In genomic region chr16:4489030-4489429, GRCh38 we compare ENCODE assay signal across 10 cellular contexts. TPM values are rescaled to one million over a fixed set of nuclear protein-coding genes. Genes with fewer than 3 reads are reported as not detected.
DNase-seq lines count a peak whose midpoint lies in the region; ATAC-seq and TF ChIP-seq lines count a peak whose summit lies in the region.
"Had no signal": no experiment of that assay in that cellular context is flagged by ENCODE, and none has a peak within 500 bp of the region (broad histone marks: within the 10 kb centered on the region; RNA-seq: fewer than 3 reads in every experiment).

No MANE protein-coding gene starts in this region.

- WGBS in thyroid gland, 2 donors: 94 to 95% methylated on average over 5 of the region's 5 CpGs

- H3K4me3 ChIP-seq in thyroid gland (replicated peaks in 1 of 3) (no peak overlapping the region), MM.1S (ENCODE audit: low read length) (no peak overlapping the region)

- TF ChIP-seq POLR2A in thyroid gland (IDR thresholded peaks at IDR 0.05): no peak

- no peak for TF ChIP-seq CTCF in thyroid gland (IDR thresholded peaks at IDR 0.05)
- no peak for TF ChIP-seq CTCF in MM.1S (IDR thresholded peaks at IDR 0.05; ENCODE audit: low read length)

- H3K4me1 ChIP-seq in thyroid gland (peaks cover 0 to 32% of the 10 kb centered on the region in 2 donors), MM.1S (ENCODE audit: low read length) (no peaks in the 10 kb centered on the region)

- CTCF ChIA-PET in activated naive CD4-positive, alpha-beta T cell treated with anti-CD3 and anti-CD28 coated beads for 36 hours (lab: Charles Lee): interaction anchor here (0.8 to 2.2 kb wide), 3 partner anchors 12 to 18 kb away, joined by 5 to 12 read pairs (median 11); no protein-coding TSS in a partner anchor

- H4K20me1 ChIP-seq in MM.1S (ENCODE audit: insufficient read depth, low read length): no peaks in the 10 kb centered on the region

- H3K36me3 Mint-ChIP-seq in activated naive CD4-positive, alpha-beta T cell treated with anti-CD3 and anti-CD28 coated beads for 36 hours (ENCODE audit: low read depth): peaks cover 16% of the 10 kb centered on the region
- peaks cover 85% of the 10 kb centered on the region for H3K36me3 Mint-ChIP-seq in activated T-helper 17 cell treated with anti-CD3 and anti-CD28 coated beads, Interleukin-2, amount 50 U/mL, for 72 hours (ENCODE audit: low read depth)
- H3K36me3 Mint-ChIP-seq in immature natural killer cell: peaks cover 5 to 27% (median 10%) of the 10 kb centered on the region in 3 donors

- H3K27ac Mint-ChIP-seq in activated naive CD4-positive, alpha-beta T cell treated with anti-CD3 and anti-CD28 coated beads for 36 hours: peak overlapping the region; percentile 89
- H3K27ac Mint-ChIP-seq in activated T-helper 17 cell treated with anti-CD3 and anti-CD28 coated beads, Interleukin-2, amount 50 U/mL, for 72 hours: peak overlapping the region; percentile 88
- H3K27ac Mint-ChIP-seq in immature natural killer cell: peak overlapping the region; percentile 86 to 98 (median 93)
- H3K27ac Mint-ChIP-seq: B cell had no signal

- H3K9me2 ChIP-seq in MM.1S (replicated peaks; ENCODE audit: insufficient read depth, low read length): no peaks in the 10 kb centered on the region

- H3K4me1 Mint-ChIP-seq in activated naive CD4-positive, alpha-beta T cell treated with anti-CD3 and anti-CD28 coated beads for 36 hours (ENCODE audit: low read depth): peaks cover 64% of the 10 kb centered on the region
- peaks cover 26% of the 10 kb centered on the region for H3K4me1 Mint-ChIP-seq in activated T-helper 17 cell treated with anti-CD3 and anti-CD28 coated beads, Interleukin-2, amount 50 U/mL, for 72 hours
- H3K4me1 Mint-ChIP-seq in immature natural killer cell: peaks cover 63 to 67% of the 10 kb centered on the region in 2 donors

- no peaks in the 10 kb centered on the region for H3K9me3 ChIP-seq in thyroid gland
- H3K9me3 ChIP-seq in MM.1S (replicated peaks; ENCODE audit: insufficient read depth, low read length): no peaks in the 10 kb centered on the region

- H3K9ac ChIP-seq in MM.1S (ENCODE audit: low read length): no peak overlapping the region

- no peak overlapping the region for H3K4me3 Mint-ChIP-seq in activated naive CD4-positive, alpha-beta T cell treated with anti-CD3 and anti-CD28 coated beads for 36 hours
- peak overlapping the region; percentile 71 for H3K4me3 Mint-ChIP-seq in activated T-helper 17 cell treated with anti-CD3 and anti-CD28 coated beads, Interleukin-2, amount 50 U/mL, for 72 hours
- peak overlapping the region; percentile 65 to 81 (median 77) for H3K4me3 Mint-ChIP-seq in immature natural killer cell
- H3K4me3 Mint-ChIP-seq: B cell had no signal

- H2AFZ ChIP-seq in MM.1S (ENCODE audit: low read length): no peak overlapping the region

- H3K9me3 Mint-ChIP-seq in activated naive CD4-positive, alpha-beta T cell treated with anti-CD3 and anti-CD28 coated beads for 36 hours: no peaks in the 10 kb centered on the region
- H3K9me3 Mint-ChIP-seq in activated T-helper 17 cell treated with anti-CD3 and anti-CD28 coated beads, Interleukin-2, amount 50 U/mL, for 72 hours: no peaks in the 10 kb centered on the region
- no peaks in the 10 kb centered on the region for H3K9me3 Mint-ChIP-seq in immature natural killer cell

- peaks cover 5 to 11% of the 10 kb centered on the region in 2 donors for H3K36me3 ChIP-seq in thyroid gland
- H3K36me3 ChIP-seq in MM.1S (replicated peaks; ENCODE audit: insufficient read depth, low read length): 0 out of 2 replicates have a peak, but pooled peaks cover 4% of the 10 kb centered on the region

- no peak for ATAC-seq in activated T-helper 17 cell treated with anti-CD3 and anti-CD28 coated beads, Interleukin-2, amount 50 U/mL, for 72 hours (replicated peaks)

- no peak overlapping the region for H3K4me2 ChIP-seq in MM.1S (ENCODE audit: low read depth, low read length)

- intact Hi-C loops in activated naive CD4-positive, alpha-beta T cell treated with anti-CD3 and anti-CD28 coated beads for 36 hours (cut with micrococcal nuclease): no loop called here
- intact Hi-C loops in thyroid gland (cut with DNase I): no loop called here

- no peaks in the 10 kb centered on the region; the same call in 1 of the 2 replicates for H3F3A ChIP-seq in MM.1S (ENCODE audit: insufficient read depth, low read length)

- peaks cover 49% of the 10 kb centered on the region for H3K79me2 ChIP-seq in MM.1S (ENCODE audit: low read length)

- no peak for DNase-seq in activated naive CD4-positive, alpha-beta T cell treated with anti-CD3 and anti-CD28 coated beads for 36 hours
- no peak for DNase-seq in activated naive CD4-positive, alpha-beta T cell (lab: John Stamatoyannopoulos, UW)
- no peak for DNase-seq in immature natural killer cell
- no peak for DNase-seq in thyroid gland
- DNase-seq in MM.1S: no peak
- DNase-seq in HPDE6-E6E7 (ENCODE audit: extremely low spot score): no peak
- DNase-seq in retina: no peak
- DNase-seq: NCI-H1694 had no signal

- H3K27me3 ChIP-seq in thyroid gland (no peaks in the 10 kb centered on the region), MM.1S (replicated peaks; ENCODE audit: insufficient read depth, low read length) (no peaks in the 10 kb centered on the region)

- H3K27me3 Mint-ChIP-seq in activated naive CD4-positive, alpha-beta T cell treated with anti-CD3 and anti-CD28 coated beads for 36 hours (ENCODE audit: low read depth): no peaks in the 10 kb centered on the region
- no peaks in the 10 kb centered on the region for H3K27me3 Mint-ChIP-seq in activated T-helper 17 cell treated with anti-CD3 and anti-CD28 coated beads, Interleukin-2, amount 50 U/mL, for 72 hours
- peaks cover 0 to 4% (median 2%) of the 10 kb centered on the region in 3 donors for H3K27me3 Mint-ChIP-seq in immature natural killer cell (ENCODE audit: low read depth in 3 of 3)
- H3K27me3 Mint-ChIP-seq: B cell had no signal

- H3K27ac ChIP-seq in thyroid gland: peak overlapping the region in 2 of 3 donors; percentile 6 to 10
- no peak overlapping the region for H3K27ac ChIP-seq in MM.1S (ENCODE audit: low read length)

RNA-seq across cellular contexts. Expression of gene HMOX2, which starts 12.8 kb away (rescaled TPM):
- 10 to 100 TPM; 46.8 to 49.3 TPM for total RNA-seq in activated naive CD4-positive, alpha-beta T cell treated with anti-CD3 and anti-CD28 coated beads for 36 hours
- total RNA-seq in activated T-helper 17 cell treated with anti-CD3 and anti-CD28 coated beads, Interleukin-2, amount 50 U/mL, for 72 hours: 10 to 100 TPM; 60.0 to 92.1 TPM
- 100 to 1,000 TPM; 130 to 225 (median 196) TPM for polyA plus RNA-seq in immature natural killer cell
- 10 to 100 TPM; 36.0 to 63.2 (median 50.5) TPM for total RNA-seq in thyroid gland

RNA-seq across cellular contexts. Expression of gene NMRAL1, which starts 14.6 kb away (rescaled TPM):
- 10 to 100 TPM; 30.5 to 30.8 TPM for total RNA-seq in activated naive CD4-positive, alpha-beta T cell treated with anti-CD3 and anti-CD28 coated beads for 36 hours
- total RNA-seq in activated T-helper 17 cell treated with anti-CD3 and anti-CD28 coated beads, Interleukin-2, amount 50 U/mL, for 72 hours: 10 to 100 TPM; 56.5 to 63.2 TPM
- polyA plus RNA-seq in immature natural killer cell: 10 to 100 TPM; 46.1 to 65.3 (median 60.7) TPM
- 10 to 100 TPM; 40.0 to 88.8 (median 57.6) TPM for total RNA-seq in thyroid gland

RNA-seq across cellular contexts. Expression of gene CDIP1, which starts 49.5 kb away (rescaled TPM):
- 10 to 100 TPM; 31.9 to 35.7 TPM for total RNA-seq in activated naive CD4-positive, alpha-beta T cell treated with anti-CD3 and anti-CD28 coated beads for 36 hours
- 10 to 100 TPM; 24.5 to 31.2 TPM for total RNA-seq in activated T-helper 17 cell treated with anti-CD3 and anti-CD28 coated beads, Interleukin-2, amount 50 U/mL, for 72 hours
- polyA plus RNA-seq in immature natural killer cell: 10 to 100 TPM; 26.9 to 51.9 (median 47.8) TPM
- total RNA-seq in thyroid gland: 10 to 100 TPM; 15.5 to 25.4 (median 25.2) TPM
